In the genomic region with DNA sequence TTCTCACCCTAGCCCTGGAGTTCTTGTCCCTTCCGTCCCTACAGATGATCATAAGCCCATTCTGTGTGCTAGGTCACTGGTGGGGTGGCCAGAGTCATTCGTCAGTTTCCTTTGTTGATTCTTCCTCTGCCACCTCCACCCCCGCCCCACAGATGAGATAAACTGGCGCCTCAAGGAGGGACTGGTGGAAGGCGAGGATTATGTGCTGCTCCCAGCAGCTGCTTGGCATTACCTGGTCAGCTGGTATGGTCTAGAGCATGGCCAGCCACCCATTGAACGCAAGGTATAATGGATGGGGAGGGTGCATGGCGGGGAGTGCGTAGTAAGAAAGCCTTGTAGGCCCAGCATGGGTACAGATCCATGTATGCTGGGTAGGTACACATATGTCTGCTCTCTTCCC, we compare ENCODE assay signal across 16 cellular contexts. TPM values are rescaled to one million over a fixed set of nuclear protein-coding genes. Genes with fewer than 3 reads are reported as not detected.
DNase-seq lines count a peak whose midpoint lies in the region; ATAC-seq and TF ChIP-seq lines count a peak whose summit lies in the region.
"Had no signal": no experiment of that assay in that cellular context is flagged by ENCODE, and none has a peak within 500 bp of the region (broad histone marks: within the 10 kb centered on the region; RNA-seq: fewer than 3 reads in every experiment).

No MANE protein-coding gene starts in this region.

- H2AFZ ChIP-seq in hepatocyte, result no peak overlapping the region
- H2AFZ ChIP-seq: GM23338 had no signal

- no peak overlapping the region for H3K4me2 ChIP-seq in hepatocyte
- H3K4me2 ChIP-seq: GM23338 had no signal

- WGBS in hepatocyte (ENCODE audit: low lambda C conversion rate, missing lambda C conversion rate), result 98% methylated on average over 8 of the region's 8 CpGs

- CTCF ChIA-PET in activated CD4-positive, alpha-beta memory T cell treated with anti-CD3 and anti-CD28 coated beads for 36 hours (lab: Charles Lee), result no interaction called here
- CTCF ChIA-PET in activated CD4-positive, alpha-beta memory T cell treated with anti-CD3 and anti-CD28 coated beads, Interleukin-2, amount 10 ng/mL, durations not matched to agents 7 days and 5 days (lab: Charles Lee), result no interaction called here

- H3K27me3 ChIP-seq in hepatocyte, result no peaks in the 10 kb centered on the region

- H3K27ac ChIP-seq in hepatocyte, result no peak overlapping the region
- H3K27ac ChIP-seq: 22Rv1 had no signal

- peaks cover 55% of the 10 kb centered on the region for H3K79me2 ChIP-seq in hepatocyte

- peaks cover 18% of the 10 kb centered on the region for H3K4me1 Mint-ChIP-seq in activated CD4-positive, alpha-beta memory T cell treated with anti-CD3 and anti-CD28 coated beads for 36 hours (ENCODE audit: low read depth)
- peaks cover 10% of the 10 kb centered on the region for H3K4me1 Mint-ChIP-seq in activated CD4-positive, alpha-beta memory T cell treated with anti-CD3 and anti-CD28 coated beads, Interleukin-2, amount 10 ng/mL, durations not matched to agents 7 days and 5 days
- peaks cover 19% of the 10 kb centered on the region for H3K4me1 Mint-ChIP-seq in activated naive CD8-positive, alpha-beta T cell treated with anti-CD3 and anti-CD28 coated beads for 36 hours
- peaks cover 17% of the 10 kb centered on the region for H3K4me1 Mint-ChIP-seq in stimulated activated effector memory CD8-positive, alpha-beta T cell treated with anti-CD3 and anti-CD28 coated beads, Interleukin-12 subunit alpha, Interleukin-12 subunit beta, amount 100 ng/mL, for 72 hours

- H3K36me3 ChIP-seq in hepatocyte (replicated peaks; ENCODE audit: insufficient read depth, low read depth), result no peaks in the 10 kb centered on the region

- no peaks in the 10 kb centered on the region for H3K9me3 Mint-ChIP-seq in activated CD4-positive, alpha-beta memory T cell treated with anti-CD3 and anti-CD28 coated beads for 36 hours
- no peaks in the 10 kb centered on the region for H3K9me3 Mint-ChIP-seq in activated CD4-positive, alpha-beta memory T cell treated with anti-CD3 and anti-CD28 coated beads, Interleukin-2, amount 10 ng/mL, durations not matched to agents 7 days and 5 days
- no peaks in the 10 kb centered on the region for H3K9me3 Mint-ChIP-seq in activated naive CD8-positive, alpha-beta T cell treated with anti-CD3 and anti-CD28 coated beads for 36 hours
- H3K9me3 Mint-ChIP-seq in stimulated activated effector memory CD8-positive, alpha-beta T cell treated with anti-CD3 and anti-CD28 coated beads, Interleukin-12 subunit alpha, Interleukin-12 subunit beta, amount 100 ng/mL, for 72 hours, result no peaks in the 10 kb centered on the region
- H3K9me3 Mint-ChIP-seq: CD8-positive, alpha-beta T cell; GM23338 had no signal

- no peak overlapping the region for H3K4me3 Mint-ChIP-seq in activated CD4-positive, alpha-beta memory T cell treated with anti-CD3 and anti-CD28 coated beads for 36 hours
- no peak overlapping the region for H3K4me3 Mint-ChIP-seq in activated CD4-positive, alpha-beta memory T cell treated with anti-CD3 and anti-CD28 coated beads, Interleukin-2, amount 10 ng/mL, durations not matched to agents 7 days and 5 days
- no peak overlapping the region for H3K4me3 Mint-ChIP-seq in activated naive CD8-positive, alpha-beta T cell treated with anti-CD3 and anti-CD28 coated beads for 36 hours
- H3K4me3 Mint-ChIP-seq in stimulated activated effector memory CD8-positive, alpha-beta T cell treated with anti-CD3 and anti-CD28 coated beads, Interleukin-12 subunit alpha, Interleukin-12 subunit beta, amount 100 ng/mL, for 72 hours, result no peak overlapping the region
- H3K4me3 Mint-ChIP-seq: CD14-positive monocyte; CD8-positive, alpha-beta T cell; GM23338 had no signal

- H3K4me3 ChIP-seq in hepatocyte, result no peak overlapping the region
- H3K4me3 ChIP-seq: GM23338 had no signal

- no peaks in the 10 kb centered on the region for H3K9me3 ChIP-seq in hepatocyte (ENCODE audit: low read depth)

- POLR2A ChIA-PET in activated CD4-positive, alpha-beta memory T cell treated with anti-CD3 and anti-CD28 coated beads for 36 hours (lab: Charles Lee), result no interaction called here
- POLR2A ChIA-PET in activated CD4-positive, alpha-beta memory T cell treated with anti-CD3 and anti-CD28 coated beads, Interleukin-2, amount 10 ng/mL, durations not matched to agents 7 days and 5 days (lab: Charles Lee), result interaction anchor here (3.3 kb wide), 1 partner anchor 19 kb away, joined by 8 read pairs; no protein-coding TSS in a partner anchor

- intact Hi-C loops in activated CD4-positive, alpha-beta memory T cell treated with anti-CD3 and anti-CD28 coated beads for 36 hours (cut with micrococcal nuclease), result no loop called here

- no peak for ATAC-seq in stimulated activated effector memory CD8-positive, alpha-beta T cell treated with anti-CD3 and anti-CD28 coated beads, Interleukin-12 subunit alpha, Interleukin-12 subunit beta, amount 100 ng/mL, for 72 hours
- no peak for ATAC-seq in HG02938 (IDR thresholded peaks at IDR 0.05; ENCODE audit: unreplicated experiment)
- ATAC-seq: CD8-positive, alpha-beta T cell; GM23338 had no signal

- TF ChIP-seq CTCF in hepatocyte (IDR thresholded peaks at IDR 0.05; ENCODE audit: poor library complexity), result no peak

- peaks cover 10% of the 10 kb centered on the region for H4K20me1 ChIP-seq in hepatocyte (ENCODE audit: insufficient read depth, poor library complexity, severe bottlenecking)

- H3K9me2 ChIP-seq in hepatocyte (replicated peaks; ENCODE audit: insufficient read depth), result no peaks in the 10 kb centered on the region

- DNase-seq in activated CD4-positive, alpha-beta memory T cell treated with anti-CD3 and anti-CD28 coated beads for 36 hours, result no peak
- DNase-seq in activated CD4-positive, alpha-beta memory T cell treated with anti-CD3 and anti-CD28 coated beads, Interleukin-2, amount 10 ng/mL, durations not matched to agents 7 days and 5 days, result no peak
- no peak for DNase-seq in activated naive CD8-positive, alpha-beta T cell treated with anti-CD3 and anti-CD28 coated beads for 36 hours
- DNase-seq in hepatocyte (ENCODE audit: low spot score) (peak; percentile 2), HuH-7.5 (ENCODE audit: low spot score) (no peak)
- no peak for DNase-seq in stimulated activated effector memory CD8-positive, alpha-beta T cell treated with anti-CD3 and anti-CD28 coated beads, Interleukin-12 subunit alpha, Interleukin-12 subunit beta, amount 100 ng/mL, for 72 hours (ENCODE audit: low spot score in 2 of 2)
- DNase-seq: CD8-positive, alpha-beta T cell; COR-L47; DMS153; DMS79 treated with DMSO at 0.1 percent for 48 hours; EL; H7 had no signal

- peaks cover 7% of the 10 kb centered on the region for H3K36me3 Mint-ChIP-seq in activated CD4-positive, alpha-beta memory T cell treated with anti-CD3 and anti-CD28 coated beads for 36 hours
- peaks cover 23% of the 10 kb centered on the region for H3K36me3 Mint-ChIP-seq in activated CD4-positive, alpha-beta memory T cell treated with anti-CD3 and anti-CD28 coated beads, Interleukin-2, amount 10 ng/mL, durations not matched to agents 7 days and 5 days (ENCODE audit: low read depth)
- H3K36me3 Mint-ChIP-seq in activated naive CD8-positive, alpha-beta T cell treated with anti-CD3 and anti-CD28 coated beads for 36 hours, result peaks cover 11% of the 10 kb centered on the region
- peaks cover 40% of the 10 kb centered on the region for H3K36me3 Mint-ChIP-seq in stimulated activated effector memory CD8-positive, alpha-beta T cell treated with anti-CD3 and anti-CD28 coated beads, Interleukin-12 subunit alpha, Interleukin-12 subunit beta, amount 100 ng/mL, for 72 hours

- peaks cover 15% of the 10 kb centered on the region for H3K4me1 ChIP-seq in hepatocyte (ENCODE audit: insufficient read depth)

- no peaks in the 10 kb centered on the region for H3K27me3 Mint-ChIP-seq in activated CD4-positive, alpha-beta memory T cell treated with anti-CD3 and anti-CD28 coated beads for 36 hours
- no peaks in the 10 kb centered on the region for H3K27me3 Mint-ChIP-seq in activated CD4-positive, alpha-beta memory T cell treated with anti-CD3 and anti-CD28 coated beads, Interleukin-2, amount 10 ng/mL, durations not matched to agents 7 days and 5 days
- no peaks in the 10 kb centered on the region for H3K27me3 Mint-ChIP-seq in activated naive CD8-positive, alpha-beta T cell treated with anti-CD3 and anti-CD28 coated beads for 36 hours

- H3K27ac Mint-ChIP-seq in activated CD4-positive, alpha-beta memory T cell treated with anti-CD3 and anti-CD28 coated beads for 36 hours, result peak overlapping the region; percentile 8
- H3K27ac Mint-ChIP-seq in activated CD4-positive, alpha-beta memory T cell treated with anti-CD3 and anti-CD28 coated beads, Interleukin-2, amount 10 ng/mL, durations not matched to agents 7 days and 5 days, result no peak overlapping the region
- H3K27ac Mint-ChIP-seq in activated naive CD8-positive, alpha-beta T cell treated with anti-CD3 and anti-CD28 coated beads for 36 hours, result peak overlapping the region; percentile 43
- H3K27ac Mint-ChIP-seq in stimulated activated effector memory CD8-positive, alpha-beta T cell treated with anti-CD3 and anti-CD28 coated beads, Interleukin-12 subunit alpha, Interleukin-12 subunit beta, amount 100 ng/mL, for 72 hours, result peak overlapping the region; percentile 26
- H3K27ac Mint-ChIP-seq: CD14-positive monocyte; CD8-positive, alpha-beta T cell; GM23338 had no signal

RNA-seq across cellular contexts. Expression of a gene that starts 6.4 kb away (rescaled TPM):
- total RNA-seq in activated CD4-positive, alpha-beta memory T cell treated with anti-CD3 and anti-CD28 coated beads for 36 hours, result 10 to 100 TPM; 25.7 to 27.7 TPM
- 10 to 100 TPM; 27.6 to 29.4 TPM for total RNA-seq in activated CD4-positive, alpha-beta memory T cell treated with anti-CD3 and anti-CD28 coated beads, Interleukin-2, amount 10 ng/mL, durations not matched to agents 7 days and 5 days
- total RNA-seq in activated naive CD8-positive, alpha-beta T cell treated with anti-CD3 and anti-CD28 coated beads for 36 hours, result 10 to 100 TPM; 45.3 to 49.5 TPM
- 75.3 and 89.2 TPM in 2 replicates for total RNA-seq in hepatocyte
- 199 and 232 TPM in 2 replicates for polyA plus RNA-seq in hepatocyte

RNA-seq across cellular contexts. Expression of a gene that starts 20.7 kb away (rescaled TPM):
- total RNA-seq in activated CD4-positive, alpha-beta memory T cell treated with anti-CD3 and anti-CD28 coated beads for 36 hours, result 10 to 100 TPM; 64.3 to 68.8 TPM
- 10 to 100 TPM; 59.6 to 60.0 TPM for total RNA-seq in activated CD4-positive, alpha-beta memory T cell treated with anti-CD3 and anti-CD28 coated beads, Interleukin-2, amount 10 ng/mL, durations not matched to agents 7 days and 5 days
- total RNA-seq in activated naive CD8-positive, alpha-beta T cell treated with anti-CD3 and anti-CD28 coated beads for 36 hours, result 10 to 100 TPM; 49.9 to 51.3 TPM
- 121 and 130 TPM in 2 replicates for total RNA-seq in hepatocyte
- polyA plus RNA-seq in hepatocyte, result 190 and 210 TPM in 2 replicates

RNA-seq across cellular contexts. Expression of a gene that starts 45.6 kb away (rescaled TPM):
- 100 to 1,000 TPM; 266 to 278 TPM for total RNA-seq in activated CD4-positive, alpha-beta memory T cell treated with anti-CD3 and anti-CD28 coated beads for 36 hours
- 100 to 1,000 TPM; 180 to 187 TPM for total RNA-seq in activated CD4-positive, alpha-beta memory T cell treated with anti-CD3 and anti-CD28 coated beads, Interleukin-2, amount 10 ng/mL, durations not matched to agents 7 days and 5 days
- total RNA-seq in activated naive CD8-positive, alpha-beta T cell treated with anti-CD3 and anti-CD28 coated beads for 36 hours, result 100 to 1,000 TPM; 219 to 227 TPM
- 231 and 253 TPM in 2 replicates for total RNA-seq in hepatocyte
- polyA plus RNA-seq in hepatocyte, result 213 and 236 TPM in 2 replicates
